Comparison of ENCODE assay signal across 1 cellular context in the genomic region with DNA sequence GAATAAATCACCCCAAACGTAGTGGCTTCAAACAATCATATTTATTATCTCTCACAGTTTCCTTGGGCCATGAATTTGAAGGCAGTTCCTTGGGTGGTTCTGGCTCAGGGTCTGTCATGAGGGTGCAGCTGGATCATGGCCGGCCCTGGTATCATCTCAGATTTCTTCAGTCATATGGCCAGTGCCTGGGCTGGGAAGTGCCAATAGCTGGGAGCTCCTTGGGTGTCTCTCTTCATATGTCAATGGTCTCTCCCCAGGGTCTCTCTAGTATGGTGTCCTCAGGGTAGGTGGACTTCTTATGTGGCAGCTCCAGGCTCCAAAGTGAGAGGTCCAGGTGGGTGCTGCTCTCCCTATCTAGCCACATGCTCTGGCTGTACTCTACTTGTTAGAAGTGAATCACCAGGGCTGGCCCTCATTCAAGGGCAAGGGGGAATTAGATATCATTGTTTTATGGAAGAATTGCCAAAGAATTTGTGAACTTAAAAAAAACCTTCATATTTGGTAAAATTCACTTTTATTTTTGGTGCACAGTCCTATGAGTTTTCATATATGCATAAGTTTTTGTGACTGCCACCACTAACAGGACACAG.
TF ChIP-seq lines count a peak whose summit lies in the region.

No MANE protein-coding gene starts in this region.

TF ChIP-seq in endothelial cell of umbilical vein, 7 proteins besides CTCF, POLR2A, EP300 and RAD21:
- TF ChIP-seq FOS (IDR thresholded peaks at IDR 0.05; ENCODE audit: borderline replicate concordance, insufficient read depth, low read length) (peak; percentile 44), JUN (IDR thresholded peaks at IDR 0.05; ENCODE audit: borderline replicate concordance, insufficient read depth, insufficient read length, low read depth) (no peak)
- TF ChIP-seq, protein P1, sequence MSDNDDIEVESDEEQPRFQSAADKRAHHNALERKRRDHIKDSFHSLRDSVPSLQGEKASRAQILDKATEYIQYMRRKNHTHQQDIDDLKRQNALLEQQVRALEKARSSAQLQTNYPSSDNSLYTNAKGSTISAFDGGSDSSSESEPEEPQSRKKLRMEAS (IDR thresholded peaks at IDR 0.05; ENCODE audit: insufficient read depth, insufficient read length) = no peak
